Comparison of ENCODE assay signal across 19 cellular contexts in the genomic region with DNA sequence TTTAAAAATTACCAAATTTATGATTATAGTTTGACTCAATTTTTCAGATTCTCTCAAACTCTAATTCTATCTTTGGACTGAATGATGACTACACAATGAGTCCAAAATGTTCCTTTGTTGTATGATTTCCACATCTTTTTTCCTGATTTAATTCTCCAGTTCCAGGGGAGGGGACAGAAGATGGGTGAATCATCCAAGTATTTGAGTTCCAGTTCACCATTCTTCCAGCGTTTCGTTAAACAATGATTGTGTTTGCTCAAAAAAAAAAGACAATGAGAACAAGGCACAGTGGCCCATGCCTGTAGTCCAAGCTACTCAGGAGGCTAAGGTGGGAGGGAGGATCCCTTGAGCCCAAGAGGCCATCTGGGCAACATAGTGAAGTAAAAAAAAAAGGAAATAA. TPM values are rescaled to one million over a fixed set of nuclear protein-coding genes. Genes with fewer than 3 reads are reported as not detected.
DNase-seq lines count a peak whose midpoint lies in the region; ATAC-seq and TF ChIP-seq lines count a peak whose summit lies in the region.
"Had no signal": no experiment of that assay in that cellular context is flagged by ENCODE, and none has a peak within 500 bp of the region (broad histone marks: within the 10 kb centered on the region; RNA-seq: fewer than 3 reads in every experiment).

No MANE protein-coding gene starts in this region.

- peak overlapping the region in 1 of 9 donors; percentile 66 for H3K27ac Mint-ChIP-seq in naive thymus-derived CD4-positive, alpha-beta T cell

- no peaks in the 10 kb centered on the region for H3K9me3 ChIP-seq in naive thymus-derived CD4-positive, alpha-beta T cell (ENCODE audit: control insufficient read depth in 2 of 3, low read length in 3 of 3)
- H3K9me3 ChIP-seq: ascending aorta, esophagus muscularis mucosa, right atrium auricular region, vagina had no signal

- H3K36me3 Mint-ChIP-seq in naive thymus-derived CD4-positive, alpha-beta T cell: peaks cover 0 to 40% (median 17%) of the 10 kb centered on the region in 5 donors

- TF ChIP-seq CTCF in cardiac fibroblast (IDR thresholded peaks at IDR 0.05; ENCODE audit: low read depth, low read length): no peak

- peaks cover 0 to 19% (median 8%) of the 10 kb centered on the region in 3 experiments for H3K36me3 ChIP-seq in naive thymus-derived CD4-positive, alpha-beta T cell (ENCODE audit: control insufficient read depth in 2 of 3, insufficient read depth in 3 of 3, low read length in 3 of 3)
- H3K36me3 ChIP-seq: right atrium auricular region had no signal

- no peak overlapping the region for H3K4me3 Mint-ChIP-seq in naive thymus-derived CD4-positive, alpha-beta T cell

- H3K4me1 ChIP-seq in naive thymus-derived CD4-positive, alpha-beta T cell (ENCODE audit: control insufficient read depth in 2 of 2, insufficient read depth in 2 of 2, low read length in 2 of 2): peaks cover 0 to 7% of the 10 kb centered on the region in 2 donors
- H3K4me1 ChIP-seq: ascending aorta, right atrium auricular region, vagina had no signal

- ATAC-seq in naive thymus-derived CD4-positive, alpha-beta T cell: no peak
- ATAC-seq: HepG2, left colon had no signal

- H3K4me3 ChIP-seq in cardiac fibroblast (replicated peaks in 1 of 2; ENCODE audit: low read depth in 2 of 2, low read length in 2 of 2): no peak overlapping the region
- no peak overlapping the region for H3K4me3 ChIP-seq in naive thymus-derived CD4-positive, alpha-beta T cell (ENCODE audit: low read length)
- H3K4me3 ChIP-seq: ascending aorta, esophagus muscularis mucosa, right atrium auricular region, vagina had no signal

- H3K27me3 Mint-ChIP-seq in naive thymus-derived CD4-positive, alpha-beta T cell: no peaks in the 10 kb centered on the region

- POLR2A ChIA-PET in naive thymus-derived CD4-positive, alpha-beta T cell (lab: Charles Lee): interaction anchor here (0.6 to 1.0 kb wide), 3 partner anchors 16 to 165 kb away, joined by 3 to 7 read pairs (median 3); no protein-coding TSS in a partner anchor

- no peak overlapping the region for H3K27ac ChIP-seq in caudate nucleus (ENCODE audit: low read depth, low read length)
- H3K27ac ChIP-seq in naive thymus-derived CD4-positive, alpha-beta T cell (ENCODE audit: low read depth, low read length): no peak overlapping the region
- H3K27ac ChIP-seq: ascending aorta, esophagus muscularis mucosa, right atrium auricular region, vagina had no signal

- H3K27me3 ChIP-seq in naive thymus-derived CD4-positive, alpha-beta T cell (ENCODE audit: control insufficient read depth in 2 of 2, insufficient read depth in 2 of 2, low read length in 2 of 2): no peaks in the 10 kb centered on the region
- H3K27me3 ChIP-seq: ascending aorta, esophagus muscularis mucosa, right atrium auricular region, vagina had no signal

- peak; percentile 20 for DNase-seq in AG08396 (ENCODE audit: low spot score)
- peak; percentile 87 for DNase-seq in LHCN-M2 (ENCODE audit: low read depth)
- DNase-seq in cardiac fibroblast (ENCODE audit: low read depth in 2 of 2): peak; percentile 77 to 95
- peak; percentile 64 for DNase-seq in iris pigment epithelial cell (ENCODE audit: low read depth)
- no peak for DNase-seq in NCI-H2171 treated with DMSO at 0.1 percent for 48 hours (lab: John Stamatoyannopoulos, UW)
- DNase-seq in caudate nucleus (lab: John Stamatoyannopoulos, UW): no peak
- no peak for DNase-seq in naive thymus-derived CD4-positive, alpha-beta T cell
- no peak for DNase-seq in NK-92 (lab: John Stamatoyannopoulos, UW; ENCODE audit: unreplicated experiment)
- DNase-seq: activated effector memory CD4-positive, alpha-beta T cell treated with anti-CD3 and anti-CD28 coated beads, Interleukin-2, amount 50 U/mL, for 16 hours; left colon; midbrain; NCI-H2029; SHP77 treated with DMSO at 0.1 percent for 48 hours; stimulated activated CD4-positive, alpha-beta T cell treated with anti-CD3 and anti-CD28 coated beads, Interleukin-1b, Interleukin-23, amount 100 ng/mL, for 48 hours had no signal

- peaks cover 0 to 1% (median 0%) of the 10 kb centered on the region in 11 donors for H3K9me3 Mint-ChIP-seq in naive thymus-derived CD4-positive, alpha-beta T cell

- peaks cover 8 to 41% (median 33%) of the 10 kb centered on the region in 7 donors for H3K4me1 Mint-ChIP-seq in naive thymus-derived CD4-positive, alpha-beta T cell

- intact Hi-C loops in naive thymus-derived CD4-positive, alpha-beta T cell (cut with micrococcal nuclease): no loop called here

- CTCF ChIA-PET in naive thymus-derived CD4-positive, alpha-beta T cell (lab: Charles Lee): no interaction called here

RNA-seq across cellular contexts. Expression of gene BAZ1A, which starts 23.8 kb away (rescaled TPM):
- total RNA-seq in LHCN-M2 (2014; rRNA removed): 39.4 and 49.1 TPM in 2 replicates
- polyA plus RNA-seq in LHCN-M2 (2012): 7.6 TPM
- 10 to 100 TPM; 47.4 to 62.5 (median 53.3) TPM for total RNA-seq in naive thymus-derived CD4-positive, alpha-beta T cell
- polyA plus RNA-seq in naive thymus-derived CD4-positive, alpha-beta T cell: 10 to 100 TPM; 10.3 to 14.1 TPM

Comparison
In these comparisons a context has a peak if more than half of its experiments do, and no peak if none do; other contexts are left out.
1. DNase-seq: peak in AG08396 (single experiment), LHCN-M2 (single experiment), cardiac fibroblast (2 of 2) and iris pigment epithelial cell (single experiment); none in NCI-H2171 treated with DMSO at 0.1 percent for 48 hours (single experiment), caudate nucleus (0 of 61), naive thymus-derived CD4-positive, alpha-beta T cell (0 of 9) and NK-92 (single experiment).